Comparison of ENCODE assay signal across 1 cellular context in the genomic region with DNA sequence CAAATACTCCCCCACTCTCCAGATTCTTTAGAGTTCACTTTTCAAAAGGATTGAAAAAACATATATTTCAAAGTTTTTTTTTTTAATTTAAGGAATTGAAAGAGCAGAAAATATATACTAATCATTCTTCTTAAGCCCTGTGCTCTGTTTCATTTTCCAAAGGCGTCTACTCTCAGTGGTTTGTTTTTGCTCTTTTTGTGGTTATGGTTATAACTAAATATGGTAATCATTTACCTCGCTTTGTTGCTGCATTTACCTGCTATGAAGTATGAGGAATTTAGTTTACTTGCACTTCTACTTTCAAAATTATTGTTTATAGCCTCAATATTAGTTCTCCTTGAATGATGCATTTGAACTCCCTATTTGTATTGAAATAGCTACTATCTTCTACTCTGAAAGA.
TF ChIP-seq lines count a peak whose summit lies in the region.

No MANE protein-coding gene starts in this region.

TF ChIP-seq in GM12878, 131 proteins besides CTCF, POLR2A, EP300 and RAD21 (continued from another document and continues in another):
- TF ChIP-seq, protein P1, sequence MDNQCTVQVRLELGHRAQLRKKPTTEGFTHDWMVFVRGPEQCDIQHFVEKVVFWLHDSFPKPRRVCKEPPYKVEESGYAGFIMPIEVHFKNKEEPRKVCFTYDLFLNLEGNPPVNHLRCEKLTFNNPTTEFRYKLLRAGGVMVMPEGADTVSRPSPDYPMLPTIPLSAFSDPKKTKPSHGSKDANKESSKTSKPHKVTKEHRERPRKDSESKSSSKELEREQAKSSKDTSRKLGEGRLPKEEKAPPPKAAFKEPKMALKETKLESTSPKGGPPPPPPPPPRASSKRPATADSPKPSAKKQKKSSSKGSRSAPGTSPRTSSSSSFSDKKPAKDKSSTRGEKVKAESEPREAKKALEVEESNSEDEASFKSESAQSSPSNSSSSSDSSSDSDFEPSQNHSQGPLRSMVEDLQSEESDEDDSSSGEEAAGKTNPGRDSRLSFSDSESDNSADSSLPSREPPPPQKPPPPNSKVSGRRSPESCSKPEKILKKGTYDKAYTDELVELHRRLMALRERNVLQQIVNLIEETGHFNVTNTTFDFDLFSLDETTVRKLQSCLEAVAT (IDR thresholded peaks at IDR 0.05) = peak; percentile 85
- peak; percentile 62; the same call in 1 of the 2 replicates for TF ChIP-seq PAX5 (IDR thresholded peaks at IDR 0.05; ENCODE audit: borderline replicate concordance, low read depth, low read length)
- peak; percentile 91 for TF ChIP-seq MEF2A (IDR thresholded peaks at IDR 0.05; ENCODE audit: insufficient read depth, low read depth, low read length)
- peak; percentile 82 for TF ChIP-seq CBFB (IDR thresholded peaks at IDR 0.05; ENCODE audit: low read depth)
- no peak; a peak in 1 of 4 replicates for TF ChIP-seq ETV6 (conservative IDR thresholded peaks at IDR 0.05 in 1 of 2, IDR thresholded peaks at IDR 0.05 in 1 of 2; ENCODE audit: borderline replicate concordance in 1 of 2, low read depth in 1 of 2)
- peak in 1 of 2 experiments; percentile 80; a peak in 1 of 4 replicates for TF ChIP-seq SRF (IDR thresholded peaks at IDR 0.05; ENCODE audit: low read depth in 2 of 2, low read length in 2 of 2)
- peak; percentile 58 for TF ChIP-seq IKZF1 (conservative IDR thresholded peaks at IDR 0.05)
- peak; percentile 95 for TF ChIP-seq NFIC (IDR thresholded peaks at IDR 0.05; ENCODE audit: low read depth, low read length)
- 0 out of 2 replicates have a peak, but pooled peaks have one; percentile 22 for TF ChIP-seq JUND (IDR thresholded peaks at IDR 0.05; ENCODE audit: low read depth, low read length)
- no peak for TF ChIP-seq HDAC6 (IDR thresholded peaks at IDR 0.05; ENCODE audit: unreplicated experiment)
- TF ChIP-seq, protein P2, sequence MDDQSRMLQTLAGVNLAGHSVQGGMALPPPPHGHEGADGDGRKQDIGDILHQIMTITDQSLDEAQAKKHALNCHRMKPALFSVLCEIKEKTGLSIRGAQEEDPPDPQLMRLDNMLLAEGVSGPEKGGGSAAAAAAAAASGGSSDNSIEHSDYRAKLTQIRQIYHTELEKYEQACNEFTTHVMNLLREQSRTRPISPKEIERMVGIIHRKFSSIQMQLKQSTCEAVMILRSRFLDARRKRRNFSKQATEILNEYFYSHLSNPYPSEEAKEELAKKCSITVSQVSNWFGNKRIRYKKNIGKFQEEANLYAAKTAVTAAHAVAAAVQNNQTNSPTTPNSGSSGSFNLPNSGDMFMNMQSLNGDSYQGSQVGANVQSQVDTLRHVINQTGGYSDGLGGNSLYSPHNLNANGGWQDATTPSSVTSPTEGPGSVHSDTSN (IDR thresholded peaks at IDR 0.05; ENCODE audit: insufficient replicate concordance, low read depth, low read length) = no peak
- peak; percentile 49; the same call in 1 of the 2 replicates for TF ChIP-seq TCF7 (IDR thresholded peaks at IDR 0.05; ENCODE audit: borderline replicate concordance)
- TF ChIP-seq LARP7 (IDR thresholded peaks at IDR 0.05) = no peak
- 0 out of 2 replicates have a peak, but pooled peaks have one; percentile 5 for TF ChIP-seq ZNF24 (IDR thresholded peaks at IDR 0.05)
- TF ChIP-seq TBL1XR1 (IDR thresholded peaks at IDR 0.05; ENCODE audit: low read depth, low read length) = peak; percentile 97
- TF ChIP-seq, protein P3, sequence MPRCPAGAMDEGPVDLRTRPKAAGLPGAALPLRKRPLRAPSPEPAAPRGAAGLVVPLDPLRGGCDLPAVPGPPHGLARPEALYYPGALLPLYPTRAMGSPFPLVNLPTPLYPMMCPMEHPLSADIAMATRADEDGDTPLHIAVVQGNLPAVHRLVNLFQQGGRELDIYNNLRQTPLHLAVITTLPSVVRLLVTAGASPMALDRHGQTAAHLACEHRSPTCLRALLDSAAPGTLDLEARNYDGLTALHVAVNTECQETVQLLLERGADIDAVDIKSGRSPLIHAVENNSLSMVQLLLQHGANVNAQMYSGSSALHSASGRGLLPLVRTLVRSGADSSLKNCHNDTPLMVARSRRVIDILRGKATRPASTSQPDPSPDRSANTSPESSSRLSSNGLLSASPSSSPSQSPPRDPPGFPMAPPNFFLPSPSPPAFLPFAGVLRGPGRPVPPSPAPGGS (IDR thresholded peaks at IDR 0.05; ENCODE audit: borderline replicate concordance, insufficient read depth, low read depth, low read length, poor library complexity, severe bottlenecking) = no peak
- TF ChIP-seq NRF1 (conservative IDR thresholded peaks at IDR 0.05; ENCODE audit: low read depth, low read length) = no peak
- TF ChIP-seq IKZF2 (IDR thresholded peaks at IDR 0.05) = peak; percentile 87 to 91
- TF ChIP-seq, protein P4, sequence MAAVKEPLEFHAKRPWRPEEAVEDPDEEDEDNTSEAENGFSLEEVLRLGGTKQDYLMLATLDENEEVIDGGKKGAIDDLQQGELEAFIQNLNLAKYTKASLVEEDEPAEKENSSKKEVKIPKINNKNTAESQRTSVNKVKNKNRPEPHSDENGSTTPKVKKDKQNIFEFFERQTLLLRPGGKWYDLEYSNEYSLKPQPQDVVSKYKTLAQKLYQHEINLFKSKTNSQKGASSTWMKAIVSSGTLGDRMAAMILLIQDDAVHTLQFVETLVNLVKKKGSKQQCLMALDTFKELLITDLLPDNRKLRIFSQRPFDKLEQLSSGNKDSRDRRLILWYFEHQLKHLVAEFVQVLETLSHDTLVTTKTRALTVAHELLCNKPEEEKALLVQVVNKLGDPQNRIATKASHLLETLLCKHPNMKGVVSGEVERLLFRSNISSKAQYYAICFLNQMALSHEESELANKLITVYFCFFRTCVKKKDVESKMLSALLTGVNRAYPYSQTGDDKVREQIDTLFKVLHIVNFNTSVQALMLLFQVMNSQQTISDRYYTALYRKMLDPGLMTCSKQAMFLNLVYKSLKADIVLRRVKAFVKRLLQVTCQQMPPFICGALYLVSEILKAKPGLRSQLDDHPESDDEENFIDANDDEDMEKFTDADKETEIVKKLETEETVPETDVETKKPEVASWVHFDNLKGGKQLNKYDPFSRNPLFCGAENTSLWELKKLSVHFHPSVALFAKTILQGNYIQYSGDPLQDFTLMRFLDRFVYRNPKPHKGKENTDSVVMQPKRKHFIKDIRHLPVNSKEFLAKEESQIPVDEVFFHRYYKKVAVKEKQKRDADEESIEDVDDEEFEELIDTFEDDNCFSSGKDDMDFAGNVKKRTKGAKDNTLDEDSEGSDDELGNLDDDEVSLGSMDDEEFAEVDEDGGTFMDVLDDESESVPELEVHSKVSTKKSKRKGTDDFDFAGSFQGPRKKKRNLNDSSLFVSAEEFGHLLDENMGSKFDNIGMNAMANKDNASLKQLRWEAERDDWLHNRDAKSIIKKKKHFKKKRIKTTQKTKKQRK (IDR thresholded peaks at IDR 0.05; ENCODE audit: low read depth, low read length) = no peak
- TF ChIP-seq, protein P5, sequence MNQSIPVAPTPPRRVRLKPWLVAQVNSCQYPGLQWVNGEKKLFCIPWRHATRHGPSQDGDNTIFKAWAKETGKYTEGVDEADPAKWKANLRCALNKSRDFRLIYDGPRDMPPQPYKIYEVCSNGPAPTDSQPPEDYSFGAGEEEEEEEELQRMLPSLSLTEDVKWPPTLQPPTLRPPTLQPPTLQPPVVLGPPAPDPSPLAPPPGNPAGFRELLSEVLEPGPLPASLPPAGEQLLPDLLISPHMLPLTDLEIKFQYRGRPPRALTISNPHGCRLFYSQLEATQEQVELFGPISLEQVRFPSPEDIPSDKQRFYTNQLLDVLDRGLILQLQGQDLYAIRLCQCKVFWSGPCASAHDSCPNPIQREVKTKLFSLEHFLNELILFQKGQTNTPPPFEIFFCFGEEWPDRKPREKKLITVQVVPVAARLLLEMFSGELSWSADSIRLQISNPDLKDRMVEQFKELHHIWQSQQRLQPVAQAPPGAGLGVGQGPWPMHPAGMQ (IDR thresholded peaks at IDR 0.05; ENCODE audit: borderline replicate concordance) = no peak
- TF ChIP-seq, protein P6, sequence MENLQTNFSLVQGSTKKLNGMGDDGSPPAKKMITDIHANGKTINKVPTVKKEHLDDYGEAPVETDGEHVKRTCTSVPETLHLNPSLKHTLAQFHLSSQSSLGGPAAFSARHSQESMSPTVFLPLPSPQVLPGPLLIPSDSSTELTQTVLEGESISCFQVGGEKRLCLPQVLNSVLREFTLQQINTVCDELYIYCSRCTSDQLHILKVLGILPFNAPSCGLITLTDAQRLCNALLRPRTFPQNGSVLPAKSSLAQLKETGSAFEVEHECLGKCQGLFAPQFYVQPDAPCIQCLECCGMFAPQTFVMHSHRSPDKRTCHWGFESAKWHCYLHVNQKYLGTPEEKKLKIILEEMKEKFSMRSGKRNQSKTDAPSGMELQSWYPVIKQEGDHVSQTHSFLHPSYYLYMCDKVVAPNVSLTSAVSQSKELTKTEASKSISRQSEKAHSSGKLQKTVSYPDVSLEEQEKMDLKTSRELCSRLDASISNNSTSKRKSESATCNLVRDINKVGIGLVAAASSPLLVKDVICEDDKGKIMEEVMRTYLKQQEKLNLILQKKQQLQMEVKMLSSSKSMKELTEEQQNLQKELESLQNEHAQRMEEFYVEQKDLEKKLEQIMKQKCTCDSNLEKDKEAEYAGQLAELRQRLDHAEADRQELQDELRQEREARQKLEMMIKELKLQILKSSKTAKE (IDR thresholded peaks at IDR 0.05; ENCODE audit: low read depth, poor library complexity, severe bottlenecking) = peak; percentile 83
- no peak for TF ChIP-seq NFXL1 (IDR thresholded peaks at IDR 0.05; ENCODE audit: borderline replicate concordance)
- no peak for TF ChIP-seq SIN3A (IDR thresholded peaks at IDR 0.05; ENCODE audit: low read depth, low read length)
- no peak for TF ChIP-seq SMAD5 (IDR thresholded peaks at IDR 0.05; ENCODE audit: low read depth)
- TF ChIP-seq YBX1 (IDR thresholded peaks at IDR 0.05) = no peak
- TF ChIP-seq FOS (IDR thresholded peaks at IDR 0.05; ENCODE audit: borderline replicate concordance, extremely low read depth, insufficient read length) = no peak
- TF ChIP-seq CREM (IDR thresholded peaks at IDR 0.05; ENCODE audit: low read depth) = peak; percentile 68; the same call in 1 of the 2 replicates
- TF ChIP-seq MYC (IDR thresholded peaks at IDR 0.05; ENCODE audit: insufficient read depth, insufficient read length, insufficient replicate concordance, low read length, severe bottlenecking) = no peak
- no peak for TF ChIP-seq CHD1 (IDR thresholded peaks at IDR 0.05; ENCODE audit: low read depth, low read length)
- peak; percentile 79; the same call in 1 of the 2 replicates for TF ChIP-seq BCL11A (IDR thresholded peaks at IDR 0.05; ENCODE audit: low read depth, low read length)
- peak; percentile 88 for TF ChIP-seq JUNB (IDR thresholded peaks at IDR 0.05)
- TF ChIP-seq RCOR1 (conservative IDR thresholded peaks at IDR 0.05; ENCODE audit: low read depth, low read length) = 0 out of 2 replicates have a peak, but pooled peaks have one; percentile 65
- peak; percentile 81; the same call in 1 of the 2 replicates for TF ChIP-seq FOXM1 (IDR thresholded peaks at IDR 0.05; ENCODE audit: low read depth, low read length)
- TF ChIP-seq ZBED1 (IDR thresholded peaks at IDR 0.05; ENCODE audit: borderline replicate concordance) = peak; percentile 74; the same call in 1 of the 2 replicates
- peak; percentile 74 for TF ChIP-seq ZNF384 (IDR thresholded peaks at IDR 0.05; ENCODE audit: borderline replicate concordance, low read depth, low read length)
- TF ChIP-seq, protein P7, sequence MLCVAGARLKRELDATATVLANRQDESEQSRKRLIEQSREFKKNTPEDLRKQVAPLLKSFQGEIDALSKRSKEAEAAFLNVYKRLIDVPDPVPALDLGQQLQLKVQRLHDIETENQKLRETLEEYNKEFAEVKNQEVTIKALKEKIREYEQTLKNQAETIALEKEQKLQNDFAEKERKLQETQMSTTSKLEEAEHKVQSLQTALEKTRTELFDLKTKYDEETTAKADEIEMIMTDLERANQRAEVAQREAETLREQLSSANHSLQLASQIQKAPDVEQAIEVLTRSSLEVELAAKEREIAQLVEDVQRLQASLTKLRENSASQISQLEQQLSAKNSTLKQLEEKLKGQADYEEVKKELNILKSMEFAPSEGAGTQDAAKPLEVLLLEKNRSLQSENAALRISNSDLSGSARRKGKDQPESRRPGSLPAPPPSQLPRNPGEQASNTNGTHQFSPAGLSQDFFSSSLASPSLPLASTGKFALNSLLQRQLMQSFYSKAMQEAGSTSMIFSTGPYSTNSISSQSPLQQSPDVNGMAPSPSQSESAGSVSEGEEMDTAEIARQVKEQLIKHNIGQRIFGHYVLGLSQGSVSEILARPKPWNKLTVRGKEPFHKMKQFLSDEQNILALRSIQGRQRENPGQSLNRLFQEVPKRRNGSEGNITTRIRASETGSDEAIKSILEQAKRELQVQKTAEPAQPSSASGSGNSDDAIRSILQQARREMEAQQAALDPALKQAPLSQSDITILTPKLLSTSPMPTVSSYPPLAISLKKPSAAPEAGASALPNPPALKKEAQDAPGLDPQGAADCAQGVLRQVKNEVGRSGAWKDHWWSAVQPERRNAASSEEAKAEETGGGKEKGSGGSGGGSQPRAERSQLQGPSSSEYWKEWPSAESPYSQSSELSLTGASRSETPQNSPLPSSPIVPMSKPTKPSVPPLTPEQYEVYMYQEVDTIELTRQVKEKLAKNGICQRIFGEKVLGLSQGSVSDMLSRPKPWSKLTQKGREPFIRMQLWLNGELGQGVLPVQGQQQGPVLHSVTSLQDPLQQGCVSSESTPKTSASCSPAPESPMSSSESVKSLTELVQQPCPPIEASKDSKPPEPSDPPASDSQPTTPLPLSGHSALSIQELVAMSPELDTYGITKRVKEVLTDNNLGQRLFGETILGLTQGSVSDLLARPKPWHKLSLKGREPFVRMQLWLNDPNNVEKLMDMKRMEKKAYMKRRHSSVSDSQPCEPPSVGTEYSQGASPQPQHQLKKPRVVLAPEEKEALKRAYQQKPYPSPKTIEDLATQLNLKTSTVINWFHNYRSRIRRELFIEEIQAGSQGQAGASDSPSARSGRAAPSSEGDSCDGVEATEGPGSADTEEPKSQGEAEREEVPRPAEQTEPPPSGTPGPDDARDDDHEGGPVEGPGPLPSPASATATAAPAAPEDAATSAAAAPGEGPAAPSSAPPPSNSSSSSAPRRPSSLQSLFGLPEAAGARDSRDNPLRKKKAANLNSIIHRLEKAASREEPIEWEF (IDR thresholded peaks at IDR 0.05; ENCODE audit: insufficient replicate concordance, low read depth, low read length) = peak; percentile 55
- peak; percentile 45; the same call in 1 of the 2 replicates for TF ChIP-seq IRF4 (IDR thresholded peaks at IDR 0.05; ENCODE audit: low read depth, low read length)
- TF ChIP-seq BHLHE40 (IDR thresholded peaks at IDR 0.05; ENCODE audit: borderline replicate concordance in 1 of 2, low read depth in 2 of 2, low read length in 1 of 2) = peak; percentile 44 to 62; a peak in 2 of 4 replicates
- peak; percentile 98 for TF ChIP-seq ZNF217 (IDR thresholded peaks at IDR 0.05)
- TF ChIP-seq SPI1 (IDR thresholded peaks at IDR 0.05; ENCODE audit: borderline replicate concordance, insufficient read depth, low read depth, low read length) = 0 out of 2 replicates have a peak, but pooled peaks have one; percentile 32
